35 cellular contexts compared by ENCODE assay signal in genomic region chr2:67329513-67329912, GRCh38.
"Had no signal": no experiment of that assay in that cellular context is flagged by ENCODE, and none has a peak within 500 bp of the region (broad histone marks: within the 10 kb centered on the region; RNA-seq: fewer than 3 reads in every experiment).

No MANE protein-coding gene starts in this region.

- DNase-seq: activated CD4-positive, alpha-beta memory T cell treated with anti-CD3 and anti-CD28 coated beads, Interleukin-2, amount 10 ng/mL, durations not matched to agents 7 days and 5 days; activated CD4-positive, alpha-beta T cell treated with anti-CD3 and anti-CD28 coated beads for 1 hour; activated CD4-positive, alpha-beta T cell treated with anti-CD3 and anti-CD28 coated beads for 48 hours; activated CD4-positive, CD25-positive, alpha-beta regulatory T cell; activated CD8-positive, alpha-beta memory T cell treated with anti-CD3 and anti-CD28 coated beads for 24 hours; activated CD8-positive, alpha-beta memory T cell treated with anti-CD3 and anti-CD28 coated beads, Interleukin-2, amount 10 ng/mL, durations not matched to agents 7 days and 5 days; activated CD8-positive, alpha-beta memory T cell treated with anti-CD3 and anti-CD28 coated beads, Interleukin-2, amount 50 U/mL, for 48 hours; activated effector memory CD4-positive, alpha-beta T cell treated with anti-CD3 and anti-CD28 coated beads, Interleukin-2, amount 50 U/mL, for 16 hours; activated naive CD4-positive, alpha-beta T cell; activated naive CD4-positive, alpha-beta T cell treated with anti-CD3 and anti-CD28 coated beads, Interleukin-2, amount 50 U/mL, for 16 hours; activated naive CD8-positive, alpha-beta T cell treated with anti-CD3 and anti-CD28 coated beads, Interleukin-2, amount 10 ng/mL, durations not matched to agents 7 days and 5 days; activated T-cell treated with anti-CD3 and anti-CD28 coated beads, Interleukin-2, amount 50 U/mL, for 72 hours; amygdala; Kasumi-1; MG63; NCI-H1048; NCI-H1105 treated with DMSO at 0.1 percent for 48 hours; NCI-H1436 treated with DMSO at 0.1 percent for 48 hours; NCI-H1694 treated with DMSO at 0.1 percent for 48 hours; NCI-H2029; NCI-H345; NCI-H524 treated with DMSO at 0.1 percent for 48 hours; PC-9; SIG-M5; T-cell had no signal

- H3K36me3 ChIP-seq: ascending aorta, cardiac muscle cell, MG63 had no signal

- H3K9me3 ChIP-seq: ascending aorta, MG63 had no signal

- H2AFZ ChIP-seq: PC-9 had no signal

- H3K4me2 ChIP-seq: PC-9 had no signal

- H3K27ac Mint-ChIP-seq: activated CD4-positive, alpha-beta memory T cell treated with anti-CD3 and anti-CD28 coated beads, Interleukin-2, amount 10 ng/mL, durations not matched to agents 7 days and 5 days; activated CD8-positive, alpha-beta memory T cell treated with anti-CD3 and anti-CD28 coated beads, Interleukin-2, amount 10 ng/mL, durations not matched to agents 7 days and 5 days; activated naive CD8-positive, alpha-beta T cell treated with anti-CD3 and anti-CD28 coated beads, Interleukin-2, amount 10 ng/mL, durations not matched to agents 7 days and 5 days; activated T-cell treated with anti-CD3 and anti-CD28 coated beads, Interleukin-2, amount 50 U/mL, for 72 hours; activated T-helper 17 cell treated with anti-CD3 and anti-CD28 coated beads, Interleukin-2, amount 50 U/mL, for 72 hours; T-cell had no signal

- H3K27ac ChIP-seq: ascending aorta, cardiac muscle cell, PC-9, RWPE1, VCaP had no signal

- H3K4me3 ChIP-seq: ascending aorta, cardiac muscle cell, MG63, PC-9 had no signal

- H3K4me3 Mint-ChIP-seq: activated CD4-positive, alpha-beta memory T cell treated with anti-CD3 and anti-CD28 coated beads, Interleukin-2, amount 10 ng/mL, durations not matched to agents 7 days and 5 days; activated CD8-positive, alpha-beta memory T cell treated with anti-CD3 and anti-CD28 coated beads, Interleukin-2, amount 10 ng/mL, durations not matched to agents 7 days and 5 days; activated naive CD8-positive, alpha-beta T cell treated with anti-CD3 and anti-CD28 coated beads, Interleukin-2, amount 10 ng/mL, durations not matched to agents 7 days and 5 days; activated T-cell treated with anti-CD3 and anti-CD28 coated beads, Interleukin-2, amount 50 U/mL, for 72 hours; activated T-helper 17 cell treated with anti-CD3 and anti-CD28 coated beads, Interleukin-2, amount 50 U/mL, for 72 hours; central memory CD8-positive, alpha-beta T cell; T-cell had no signal

- H3K4me1 Mint-ChIP-seq: activated CD4-positive, alpha-beta memory T cell treated with anti-CD3 and anti-CD28 coated beads, Interleukin-2, amount 10 ng/mL, durations not matched to agents 7 days and 5 days; activated CD8-positive, alpha-beta memory T cell treated with anti-CD3 and anti-CD28 coated beads, Interleukin-2, amount 10 ng/mL, durations not matched to agents 7 days and 5 days; activated naive CD8-positive, alpha-beta T cell treated with anti-CD3 and anti-CD28 coated beads, Interleukin-2, amount 10 ng/mL, durations not matched to agents 7 days and 5 days; activated T-helper 17 cell treated with anti-CD3 and anti-CD28 coated beads, Interleukin-2, amount 50 U/mL, for 72 hours; central memory CD8-positive, alpha-beta T cell; T-cell had no signal

- ATAC-seq: activated CD8-positive, alpha-beta memory T cell treated with anti-CD3 and anti-CD28 coated beads, Interleukin-2, amount 10 ng/mL, durations not matched to agents 7 days and 5 days; activated T-cell treated with anti-CD3 and anti-CD28 coated beads, Interleukin-2, amount 50 U/mL, for 72 hours; activated T-helper 17 cell treated with anti-CD3 and anti-CD28 coated beads, Interleukin-2, amount 50 U/mL, for 72 hours; Right ventricle myocardium inferior; SK-N-SH treated with all-trans-retinoic acid at 6 μM for 48 hours; T-cell had no signal

- H3K9me3 Mint-ChIP-seq: activated CD4-positive, alpha-beta memory T cell treated with anti-CD3 and anti-CD28 coated beads, Interleukin-2, amount 10 ng/mL, durations not matched to agents 7 days and 5 days; activated naive CD8-positive, alpha-beta T cell treated with anti-CD3 and anti-CD28 coated beads, Interleukin-2, amount 10 ng/mL, durations not matched to agents 7 days and 5 days; activated T-cell treated with anti-CD3 and anti-CD28 coated beads, Interleukin-2, amount 50 U/mL, for 72 hours; activated T-helper 17 cell treated with anti-CD3 and anti-CD28 coated beads, Interleukin-2, amount 50 U/mL, for 72 hours; central memory CD8-positive, alpha-beta T cell; T-cell had no signal

- H3K27me3 ChIP-seq: ascending aorta, MG63 had no signal

- H3K4me1 ChIP-seq: ascending aorta had no signal

- H3K27me3 Mint-ChIP-seq: activated CD4-positive, alpha-beta memory T cell treated with anti-CD3 and anti-CD28 coated beads, Interleukin-2, amount 10 ng/mL, durations not matched to agents 7 days and 5 days had no signal

- FAIRE-seq: RCC 7860, TTC549 had no signal

- H3K36me3 Mint-ChIP-seq: activated CD8-positive, alpha-beta memory T cell treated with anti-CD3 and anti-CD28 coated beads, Interleukin-2, amount 10 ng/mL, durations not matched to agents 7 days and 5 days; activated naive CD8-positive, alpha-beta T cell treated with anti-CD3 and anti-CD28 coated beads, Interleukin-2, amount 10 ng/mL, durations not matched to agents 7 days and 5 days; T-cell had no signal
